Comparison of ENCODE assay signal across 10 cellular contexts in the genomic region with DNA sequence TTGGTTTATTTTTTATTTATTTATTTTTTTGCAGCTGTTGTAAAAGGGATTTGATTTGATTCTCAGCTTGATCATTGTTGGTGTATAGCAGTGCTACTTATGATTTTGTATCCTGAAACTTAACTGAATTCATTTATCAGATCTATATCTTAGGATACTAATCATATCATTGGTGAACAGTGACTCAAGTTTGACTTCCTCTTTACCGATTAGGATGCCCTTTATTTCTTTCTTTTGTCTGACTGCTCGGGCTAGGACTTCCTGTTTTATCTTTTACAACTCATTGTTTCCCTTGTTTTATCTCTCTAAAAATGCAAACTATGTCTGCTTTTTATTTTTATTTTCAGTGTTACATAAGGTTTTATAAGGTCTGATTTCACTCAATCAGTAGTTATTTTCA. TPM values are rescaled to one million over a fixed set of nuclear protein-coding genes. Genes with fewer than 3 reads are reported as not detected.
A peak's percentile ranks its signal among the peaks of the same experiment; 100 is the strongest.
DNase-seq lines count a peak whose midpoint lies in the region; ATAC-seq and TF ChIP-seq lines count a peak whose summit lies in the region.
"Had no signal": no experiment of that assay in that cellular context is flagged by ENCODE, and none has a peak within 500 bp of the region (broad histone marks: within the 10 kb centered on the region; RNA-seq: fewer than 3 reads in every experiment).

No MANE protein-coding gene starts in this region.

- H3K27ac Mint-ChIP-seq in CD4-positive, CD25-positive, alpha-beta regulatory T cell = peak overlapping the region; percentile 79 to 97 (median 86)
- peak overlapping the region; percentile 75 to 97 (median 92) for H3K27ac Mint-ChIP-seq in immature natural killer cell
- H3K27ac Mint-ChIP-seq: nephron had no signal

- peaks cover 6 to 14% of the 10 kb centered on the region in 2 experiments for H3K9me3 ChIP-seq in CD4-positive, CD25-positive, alpha-beta regulatory T cell (ENCODE audit: control insufficient read depth in 2 of 2, low read length in 2 of 2)
- H3K9me3 ChIP-seq in SU-DHL-6 (ENCODE audit: insufficient read depth, low read length) (no peaks in the 10 kb centered on the region), ascending aorta (peaks cover 0 to 6% of the 10 kb centered on the region in 2 donors)

- peaks cover 43% of the 10 kb centered on the region for H3K4me1 ChIP-seq in CD4-positive, CD25-positive, alpha-beta regulatory T cell (ENCODE audit: control insufficient read depth, insufficient read depth, low read length, poor library complexity, severe bottlenecking)
- peaks cover 0 to 26% of the 10 kb centered on the region in 2 donors for H3K4me1 ChIP-seq in ascending aorta

- peak in 2 of 3 donors; percentile 19 to 59 for DNase-seq in CD4-positive, CD25-positive, alpha-beta regulatory T cell
- DNase-seq in immature natural killer cell (no peak), ascending aorta (ENCODE audit: low spot score in 2 of 2) (no peak), NCI-H446 (lab: John Stamatoyannopoulos, UW) (no peak), HK-2 (ENCODE audit: unreplicated experiment) (no peak)
- DNase-seq: T-helper 9 cell had no signal

- H3K4me3 ChIP-seq in CD4-positive, CD25-positive, alpha-beta regulatory T cell (ENCODE audit: low read depth, low read length) = peak overlapping the region; percentile 59
- H3K4me3 ChIP-seq in SU-DHL-6 (ENCODE audit: insufficient read depth, low read length, poor library complexity, severe bottlenecking) = peak overlapping the region; percentile 14
- H3K4me3 ChIP-seq in ascending aorta = no peak overlapping the region

- peaks cover 55% of the 10 kb centered on the region for H3K36me3 ChIP-seq in CD4-positive, CD25-positive, alpha-beta regulatory T cell (ENCODE audit: control insufficient read depth, insufficient read depth, low read length)
- H3K36me3 ChIP-seq in SU-DHL-6 (ENCODE audit: low read length) (peaks cover 43% of the 10 kb centered on the region), ascending aorta (peaks cover 5 to 27% of the 10 kb centered on the region in 2 donors)

- H3K36me3 Mint-ChIP-seq in CD4-positive, CD25-positive, alpha-beta regulatory T cell = peaks cover 47% of the 10 kb centered on the region
- H3K36me3 Mint-ChIP-seq in immature natural killer cell = peaks cover 13 to 29% (median 27%) of the 10 kb centered on the region in 3 donors

- H3K79me2 ChIP-seq in SU-DHL-6 (ENCODE audit: insufficient read depth, low read length) = peaks cover 69% of the 10 kb centered on the region

- peaks cover 43% of the 10 kb centered on the region for H3F3A ChIP-seq in SU-DHL-6 (ENCODE audit: insufficient read depth)

- peak overlapping the region; percentile 70 for H3K27ac ChIP-seq in CD4-positive, CD25-positive, alpha-beta regulatory T cell (ENCODE audit: insufficient read depth, low read length, poor library complexity, severe bottlenecking)
- H3K27ac ChIP-seq in SU-DHL-6 (ENCODE audit: low read depth, low read length) (peak overlapping the region; percentile 53), ascending aorta (peak overlapping the region in 1 of 2 donors; percentile 13)

- TF ChIP-seq CTCF in SU-DHL-6 (IDR thresholded peaks at IDR 0.05; ENCODE audit: insufficient read depth, low read length, poor library complexity, severe bottlenecking) = no peak
- no peak for TF ChIP-seq CTCF in ascending aorta (IDR thresholded peaks at IDR 0.05)

- no peaks in the 10 kb centered on the region for H3K9me2 ChIP-seq in SU-DHL-6 (replicated peaks; ENCODE audit: insufficient read depth, low read length)

- peak overlapping the region; percentile 11 to 86 (median 72) for H3K4me3 Mint-ChIP-seq in CD4-positive, CD25-positive, alpha-beta regulatory T cell
- H3K4me3 Mint-ChIP-seq in immature natural killer cell = peak overlapping the region; percentile 66 to 86 (median 79)
- H3K4me3 Mint-ChIP-seq: nephron had no signal

- peaks cover 36 to 76% (median 55%) of the 10 kb centered on the region in 4 donors for H3K4me1 Mint-ChIP-seq in CD4-positive, CD25-positive, alpha-beta regulatory T cell
- peaks cover 66 to 94% of the 10 kb centered on the region in 2 donors for H3K4me1 Mint-ChIP-seq in immature natural killer cell
- H3K4me1 Mint-ChIP-seq: nephron had no signal

- H4K20me1 ChIP-seq in SU-DHL-6 (ENCODE audit: low read depth, low read length) = no peaks in the 10 kb centered on the region

- peaks cover 0 to 8% (median 7%) of the 10 kb centered on the region in 7 donors for H3K9me3 Mint-ChIP-seq in CD4-positive, CD25-positive, alpha-beta regulatory T cell
- H3K9me3 Mint-ChIP-seq in immature natural killer cell = peaks cover 0 to 5% (median 3%) of the 10 kb centered on the region in 6 donors

- peak; percentile 45 to 55 for ATAC-seq in CD4-positive, CD25-positive, alpha-beta regulatory T cell (ENCODE audit: low read depth in 2 of 2)
- ATAC-seq in HG02798 (IDR thresholded peaks at IDR 0.05; ENCODE audit: poor library complexity, unreplicated experiment) = peak; percentile 42
- ATAC-seq in GM18520 (IDR thresholded peaks at IDR 0.05; ENCODE audit: unreplicated experiment) = no peak

- H3K4me2 ChIP-seq in SU-DHL-6 (ENCODE audit: low read depth, low read length, poor library complexity, severe bottlenecking) = peak overlapping the region; percentile 58

- intact Hi-C loops in ascending aorta (cut with DNase I) = no loop called here

- H3K9ac ChIP-seq in SU-DHL-6 (ENCODE audit: low read length) = peak overlapping the region; percentile 16

- no peaks in the 10 kb centered on the region for H3K27me3 Mint-ChIP-seq in CD4-positive, CD25-positive, alpha-beta regulatory T cell
- H3K27me3 Mint-ChIP-seq in immature natural killer cell (ENCODE audit: low read depth in 3 of 3) = peaks cover 0 to 2% (median 0%) of the 10 kb centered on the region in 3 donors

- no peaks in the 10 kb centered on the region for H3K27me3 ChIP-seq in CD4-positive, CD25-positive, alpha-beta regulatory T cell (ENCODE audit: control insufficient read depth, insufficient read depth, low read length)
- H3K27me3 ChIP-seq in SU-DHL-6 (ENCODE audit: low read length) = no peaks in the 10 kb centered on the region
- H3K27me3 ChIP-seq in ascending aorta = no peaks in the 10 kb centered on the region

- no peak overlapping the region for H2AFZ ChIP-seq in SU-DHL-6 (ENCODE audit: low read depth, low read length, severe bottlenecking)

RNA-seq across cellular contexts. Expression of a gene that starts 23.6 kb away (rescaled TPM):
- total RNA-seq in CD4-positive, CD25-positive, alpha-beta regulatory T cell = 335 TPM
- polyA plus RNA-seq in CD4-positive, CD25-positive, alpha-beta regulatory T cell = 100 to 1,000 TPM; 116 to 130 (median 122) TPM
- polyA plus RNA-seq in immature natural killer cell = 100 to 1,000 TPM in 1 of 3 donors, 10 to 100 TPM in 2; 85.8 to 221 (median 94.5) TPM
- total RNA-seq in ascending aorta = 82.0 TPM

Comparison
In these comparisons a context has a peak if more than half of its experiments do, and no peak if none do; other contexts are left out.
1. DNase-seq: peak in CD4-positive, CD25-positive, alpha-beta regulatory T cell (2 of 3); none in immature natural killer cell (0 of 3), ascending aorta (0 of 2), NCI-H446 (0 of 2) and HK-2 (single experiment).
2. H3K4me3 ChIP-seq: peak in CD4-positive, CD25-positive, alpha-beta regulatory T cell (single experiment) and SU-DHL-6 (single experiment); none in ascending aorta (0 of 2).